In the genomic region with DNA sequence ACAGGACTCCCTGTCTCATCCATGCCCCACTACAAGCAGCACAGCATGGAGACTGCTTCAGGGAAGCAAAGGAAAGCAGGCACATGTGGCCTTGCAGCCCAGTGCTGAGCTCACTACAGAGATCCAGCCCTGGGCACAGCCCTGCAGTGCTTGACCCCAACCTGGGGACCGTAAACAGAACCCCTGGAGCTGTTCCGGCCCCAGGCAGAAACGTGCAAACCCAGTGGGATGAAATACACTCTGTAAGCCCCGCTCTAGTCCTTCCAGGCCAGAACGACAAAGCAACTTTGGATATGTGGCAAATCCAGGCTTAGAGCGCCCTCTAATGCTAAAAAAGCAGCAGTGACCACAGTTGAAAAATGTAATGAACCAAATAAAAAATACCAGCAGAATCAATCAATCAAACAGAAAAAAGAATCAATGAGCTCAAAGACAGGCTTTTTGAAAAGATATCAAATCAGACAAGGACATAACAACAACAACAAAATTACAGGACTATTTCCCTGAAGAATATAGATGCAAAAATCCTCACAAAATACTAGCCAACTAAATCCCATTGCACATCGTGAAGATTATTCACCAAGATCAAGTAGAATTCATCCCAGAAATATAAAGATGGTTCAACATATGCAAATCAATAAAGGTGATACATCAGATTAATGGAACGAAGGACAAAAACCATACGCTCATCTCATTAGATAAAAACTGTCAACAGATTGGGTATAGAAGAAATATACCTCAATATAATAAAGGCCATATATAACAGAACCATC, we compare ENCODE assay signal across 8 cellular contexts. TPM values are rescaled to one million over a fixed set of nuclear protein-coding genes. Genes with fewer than 3 reads are reported as not detected.
DNase-seq lines count a peak whose midpoint lies in the region; ATAC-seq, FAIRE-seq and TF ChIP-seq lines count a peak whose summit lies in the region.

No MANE protein-coding gene starts in this region.

- peak; percentile 63 for DNase-seq in activated CD4-positive, alpha-beta T cell treated with anti-CD3 and anti-CD28 coated beads, Interleukin-2, amount 10 ng/mL, durations not matched to agents 24 days and 14 days
- no peak for DNase-seq in activated CD4-positive, alpha-beta T cell treated with anti-CD3 and anti-CD28 coated beads for 1 hour
- peak; percentile 54 for DNase-seq in HTR-8/SVneo (ENCODE audit: insufficient read length, low spot score)
- no peak for DNase-seq in Panc1 (ENCODE audit: low read depth, low spot score)
- DNase-seq in fibroblast of gingiva (ENCODE audit: low read depth), result peak; percentile 45
- no peak for DNase-seq in stimulated activated CD4-positive, alpha-beta T cell treated with anti-CD3 and anti-CD28 coated beads, Interleukin-1b, Interleukin-23, amount 100 ng/mL, for 48 hours

- POLR2A ChIA-PET in Panc1 (lab: Charles Lee), result no interaction called here

- no peak overlapping the region for H3K4me3 ChIP-seq in Panc1 (ENCODE audit: low read depth in 2 of 2, low read length in 2 of 2)
- H3K4me3 ChIP-seq in parathyroid adenoma (ENCODE audit: low read depth, low read length), result no peak overlapping the region

- no peaks in the 10 kb centered on the region for H3K79me2 ChIP-seq in parathyroid adenoma

- CTCF ChIA-PET in Panc1 (lab: Charles Lee), result interaction anchor here (0.6 to 1.9 kb wide), 3 partner anchors 251 to 273 kb away, joined by 3 to 6 read pairs (median 6); no protein-coding TSS in a partner anchor

- H2AFZ ChIP-seq in parathyroid adenoma, result peak overlapping the region; percentile 24

- no TSS peak for BruUV-seq in Panc1 (replicated peaks; lab: Mats Ljungman, UMichigan)

- H3K4me1 Mint-ChIP-seq in activated CD4-positive, alpha-beta T cell treated with anti-CD3 and anti-CD28 coated beads, Interleukin-2, amount 10 ng/mL, durations not matched to agents 24 days and 14 days, result no peaks in the 10 kb centered on the region

- intact Hi-C loops in activated CD4-positive, alpha-beta T cell treated with anti-CD3 and anti-CD28 coated beads, Interleukin-2, amount 10 ng/mL, durations not matched to agents 24 days and 14 days (cut with micrococcal nuclease), result loop anchor here (1.0 kb wide), 2 partner anchors 262 to 273 kb away; a partner anchor contains a TSS
- intact Hi-C loops in Panc1 (cut with micrococcal nuclease; ENCODE audit: unreplicated experiment), result loop anchor here (5.0 to 10.0 kb wide), 2 partner anchors 264 to 342 kb away; a partner anchor contains a TSS

- peak; percentile 46 for FAIRE-seq in HTR-8/SVneo (lab: Jason Lieb, UNC)

- no peak overlapping the region for H3K9ac ChIP-seq in parathyroid adenoma

- H3K27ac Mint-ChIP-seq in activated CD4-positive, alpha-beta T cell treated with anti-CD3 and anti-CD28 coated beads, Interleukin-2, amount 10 ng/mL, durations not matched to agents 24 days and 14 days, result no peak overlapping the region

- H3K4me1 ChIP-seq in Panc1 (ENCODE audit: control insufficient read depth, insufficient read depth, low read length) (no peaks in the 10 kb centered on the region), parathyroid adenoma (no peaks in the 10 kb centered on the region)

- no peaks in the 10 kb centered on the region for H3K36me3 Mint-ChIP-seq in activated CD4-positive, alpha-beta T cell treated with anti-CD3 and anti-CD28 coated beads, Interleukin-2, amount 10 ng/mL, durations not matched to agents 24 days and 14 days (ENCODE audit: low read depth)

- H3K27ac ChIP-seq in Panc1 (ENCODE audit: low read length) (no peak overlapping the region), parathyroid adenoma (no peak overlapping the region)

- H3K4me2 ChIP-seq in parathyroid adenoma (ENCODE audit: low read length), result no peak overlapping the region

- in situ Hi-C loops in Panc1 (cut with HindIII; ENCODE audit: low pct_unique_long_range_greater_than_20kb, low sequenced_read_pairs), result no loop called here

- no peaks in the 10 kb centered on the region for H3K9me3 Mint-ChIP-seq in activated CD4-positive, alpha-beta T cell treated with anti-CD3 and anti-CD28 coated beads, Interleukin-2, amount 10 ng/mL, durations not matched to agents 24 days and 14 days

- peak; percentile 80 for TF ChIP-seq CTCF in Panc1 (IDR thresholded peaks at IDR 0.05)
- peak; percentile 61 for TF ChIP-seq CTCF in parathyroid adenoma (IDR thresholded peaks at IDR 0.05)

- H3K36me3 ChIP-seq in Panc1 (ENCODE audit: control insufficient read depth, insufficient read depth, low read length) (no peaks in the 10 kb centered on the region), parathyroid adenoma (ENCODE audit: control insufficient read depth, insufficient read depth, low read length) (no peaks in the 10 kb centered on the region)

- H3K4me3 Mint-ChIP-seq in activated CD4-positive, alpha-beta T cell treated with anti-CD3 and anti-CD28 coated beads, Interleukin-2, amount 10 ng/mL, durations not matched to agents 24 days and 14 days, result no peak overlapping the region

- ATAC-seq in Panc1 (peak; percentile 73; the same call in 1 of the 2 replicates), GM18867 (IDR thresholded peaks at IDR 0.05; ENCODE audit: unreplicated experiment) (no peak)

- no peaks in the 10 kb centered on the region for H3K27me3 ChIP-seq in Panc1 (ENCODE audit: control insufficient read depth, insufficient read depth, low read length)
- H3K27me3 ChIP-seq in parathyroid adenoma (ENCODE audit: control insufficient read depth, insufficient read depth, low read length), result no peaks in the 10 kb centered on the region

- H3K27me3 Mint-ChIP-seq in activated CD4-positive, alpha-beta T cell treated with anti-CD3 and anti-CD28 coated beads, Interleukin-2, amount 10 ng/mL, durations not matched to agents 24 days and 14 days, result no peaks in the 10 kb centered on the region

- H3K9me3 ChIP-seq in Panc1 (ENCODE audit: control insufficient read depth, insufficient read depth, low read depth, low read length) (no peaks in the 10 kb centered on the region), parathyroid adenoma (ENCODE audit: control insufficient read depth, low read length) (no peaks in the 10 kb centered on the region)

RNA-seq across cellular contexts. Expression of a gene that starts 45.6 kb away (rescaled TPM):
- total RNA-seq in activated CD4-positive, alpha-beta T cell treated with anti-CD3 and anti-CD28 coated beads, Interleukin-2, amount 10 ng/mL, durations not matched to agents 24 days and 14 days, result 20.9 and 22.5 TPM in 2 replicates
- total RNA-seq in Panc1 (2021; ENCODE audit: unreplicated experiment), result 7.7 TPM
- 1.6 TPM for polyA plus RNA-seq in Panc1 (2012; ENCODE audit: insufficient read length)

Comparison
In these comparisons a context has a peak if more than half of its experiments do, and no peak if none do; other contexts are left out.
1. DNase-seq: peak in activated CD4-positive, alpha-beta T cell treated with anti-CD3 and anti-CD28 coated beads, Interleukin-2, amount 10 ng/mL, durations not matched to agents 24 days and 14 days (single experiment), HTR-8/SVneo (single experiment) and fibroblast of gingiva (single experiment); none in activated CD4-positive, alpha-beta T cell treated with anti-CD3 and anti-CD28 coated beads for 1 hour (single experiment), Panc1 (single experiment) and stimulated activated CD4-positive, alpha-beta T cell treated with anti-CD3 and anti-CD28 coated beads, Interleukin-1b, Interleukin-23, amount 100 ng/mL, for 48 hours (single experiment).